In genomic region chr5:144093400-144093799, GRCh38 we compare ENCODE assay signal across 15 cellular contexts.
DNase-seq lines count a peak whose midpoint lies in the region; ATAC-seq and TF ChIP-seq lines count a peak whose summit lies in the region.
"Had no signal": no experiment of that assay in that cellular context is flagged by ENCODE, and none has a peak within 500 bp of the region (broad histone marks: within the 10 kb centered on the region; RNA-seq: fewer than 3 reads in every experiment).

No MANE protein-coding gene starts in this region.

- peaks cover 12% of the 10 kb centered on the region for H3K4me1 ChIP-seq in GM23338 (ENCODE audit: insufficient read depth)
- H3K4me1 ChIP-seq: Caco-2, HAP-1 had no signal

- H4K20me1 ChIP-seq in GM23338 (replicated peaks; ENCODE audit: insufficient read depth) = 0 out of 2 replicates have a peak, but pooled peaks cover 3% of the 10 kb centered on the region

- H3K4me3 ChIP-seq in GM23338 = no peak overlapping the region
- H3K4me3 ChIP-seq: HAP-1 had no signal

- peak; percentile 75 for ATAC-seq in GM23338
- ATAC-seq in WTC11 = peak; percentile 83
- no peak for ATAC-seq in SK-N-SH treated with all-trans-retinoic acid at 6 μM for 48 hours
- ATAC-seq: CD8-positive, alpha-beta T cell had no signal

- H3K27ac Mint-ChIP-seq in GM23338 = no peak overlapping the region
- H3K27ac Mint-ChIP-seq in WTC11 = no peak overlapping the region
- H3K27ac Mint-ChIP-seq in nephron = peak overlapping the region in 2 of 3 experiments; percentile 43 to 48
- H3K27ac Mint-ChIP-seq in mesothelial cell of epicardium = no peak overlapping the region
- H3K27ac Mint-ChIP-seq: CD8-positive, alpha-beta T cell; HFFc6 had no signal

- no peak overlapping the region for H3K27ac ChIP-seq in GM23338 (ENCODE audit: low read depth)

- H3K4me3 Mint-ChIP-seq in GM23338 = no peak overlapping the region
- H3K4me3 Mint-ChIP-seq in WTC11 = no peak overlapping the region
- no peak overlapping the region for H3K4me3 Mint-ChIP-seq in nephron
- H3K4me3 Mint-ChIP-seq in mesothelial cell of epicardium = no peak overlapping the region
- H3K4me3 Mint-ChIP-seq: CD4-positive, CD25-positive, alpha-beta regulatory T cell; CD8-positive, alpha-beta T cell; HFFc6 had no signal

- TF ChIP-seq CTCF in GM23338 (conservative IDR thresholded peaks at IDR 0.05; ENCODE audit: low read depth in 2 of 2) (no peak), WTC11 (IDR thresholded peaks at IDR 0.05) (no peak), nephron (IDR thresholded peaks at IDR 0.05; ENCODE audit: unreplicated experiment in 3 of 3) (no peak), mesothelial cell of epicardium (IDR thresholded peaks at IDR 0.05; ENCODE audit: unreplicated experiment) (no peak)

- H3K4me2 ChIP-seq in GM23338 = 0 out of 2 replicates have a peak overlapping the region, but pooled peaks have one; percentile 22

- no peaks in the 10 kb centered on the region for H3K9me2 ChIP-seq in GM23338 (ENCODE audit: insufficient read depth)

- CTCF ChIA-PET in WTC11 (lab: Charles Lee) = interaction anchor here (0.9 kb wide), 1 partner anchor 49 kb away, joined by 4 read pairs; no protein-coding TSS in a partner anchor

- peaks cover 70% of the 10 kb centered on the region for H3K27me3 ChIP-seq in GM23338 (ENCODE audit: insufficient read depth)

- no peaks in the 10 kb centered on the region for H3K36me3 Mint-ChIP-seq in GM23338 (ENCODE audit: low read depth)
- H3K36me3 Mint-ChIP-seq in WTC11 = 0 out of 2 replicates have a peak, but pooled peaks cover 3% of the 10 kb centered on the region
- H3K36me3 Mint-ChIP-seq in nephron (ENCODE audit: low read depth) = no peaks in the 10 kb centered on the region
- H3K36me3 Mint-ChIP-seq in mesothelial cell of epicardium = no peaks in the 10 kb centered on the region
- H3K36me3 Mint-ChIP-seq: CD4-positive, CD25-positive, alpha-beta regulatory T cell; CD8-positive, alpha-beta T cell had no signal

- H3K4me1 Mint-ChIP-seq in GM23338 (peaks cover 13% of the 10 kb centered on the region), WTC11 (peaks cover 21% of the 10 kb centered on the region), nephron (peaks cover 43% of the 10 kb centered on the region), mesothelial cell of epicardium (peaks cover 34% of the 10 kb centered on the region)

- H3K27me3 Mint-ChIP-seq in GM23338 (ENCODE audit: insufficient read depth, low read depth, poor library complexity) (peaks cover 28% of the 10 kb centered on the region), WTC11 (ENCODE audit: low read depth) (peaks cover 75% of the 10 kb centered on the region), nephron (ENCODE audit: low read depth) (no peaks in the 10 kb centered on the region), mesothelial cell of epicardium (ENCODE audit: low read depth) (no peaks in the 10 kb centered on the region)

- DNase-seq in GM23338 (ENCODE audit: low spot score) (peak; percentile 23), WTC11 (ENCODE audit: low spot score) (no peak), mesothelial cell of epicardium (ENCODE audit: low spot score in 2 of 2, unreplicated experiment in 2 of 2) (no peak), CD1c-positive myeloid dendritic cell (ENCODE audit: extremely low spot score) (no peak)
- DNase-seq: 8988T; C1 segment of cervical spinal cord; Caco-2; CD8-positive, alpha-beta T cell; DMS153; DND-41; HFFc6 had no signal

- no peak overlapping the region for H2AFZ ChIP-seq in GM23338

- POLR2A ChIA-PET in WTC11 (lab: Charles Lee) = no interaction called here

- no peaks in the 10 kb centered on the region for H3K36me3 ChIP-seq in GM23338 (ENCODE audit: insufficient read depth)
- H3K36me3 ChIP-seq: HAP-1 had no signal

- H3K79me2 ChIP-seq in GM23338 (replicated peaks; ENCODE audit: insufficient read depth) = no peaks in the 10 kb centered on the region

- H3K9me3 Mint-ChIP-seq in GM23338 (0 out of 3 replicates have a peak, but pooled peaks cover 4% of the 10 kb centered on the region), WTC11 (peaks cover 11% of the 10 kb centered on the region), nephron (peaks cover 14% of the 10 kb centered on the region), mesothelial cell of epicardium (peaks cover 15% of the 10 kb centered on the region)

- H3F3A ChIP-seq in GM23338 (replicated peaks; ENCODE audit: low read depth) = no peaks in the 10 kb centered on the region

TF ChIP-seq in GM23338, 12 proteins besides CTCF, POLR2A, EP300 and RAD21 (continues in another document):
- no peak for TF ChIP-seq STAT1 (IDR thresholded peaks at IDR 0.05; ENCODE audit: unreplicated experiment)
- no peak for TF ChIP-seq ZNF331 (CRISPR knock-in tag; IDR thresholded peaks at IDR 0.05; ENCODE audit: low read depth)

TF ChIP-seq in WTC11, 78 proteins besides CTCF, POLR2A, EP300 and RAD21 (continues in another document):
- no peak for TF ChIP-seq FOXP4 (CRISPR knock-in tag; IDR thresholded peaks at IDR 0.05)

TF ChIP-seq in SK-N-SH treated with all-trans-retinoic acid at 6 μM for 48 hours, 23 proteins besides CTCF, POLR2A, EP300 and RAD21:
- TF ChIP-seq RARB (CRISPR knock-in tag; IDR thresholded peaks at IDR 0.05) = no peak
- TF ChIP-seq OSR1 (CRISPR knock-in tag; IDR thresholded peaks at IDR 0.05) = no peak
- TF ChIP-seq ESRRG (CRISPR knock-in tag; IDR thresholded peaks at IDR 0.05) = no peak
- TF ChIP-seq BACH2 (CRISPR knock-in tag; IDR thresholded peaks at IDR 0.05; ENCODE audit: borderline replicate concordance) = no peak
- TF ChIP-seq CREB5 (CRISPR knock-in tag; IDR thresholded peaks at IDR 0.05; ENCODE audit: low read depth) = no peak

Comparison
In these comparisons a context has a peak if more than half of its experiments do, and no peak if none do; other contexts are left out.
1. H3K27ac Mint-ChIP-seq: peak in nephron (2 of 3); none in GM23338 (single experiment), WTC11 (single experiment) and mesothelial cell of epicardium (single experiment).